ENCODE assay signal across 1 cellular context in genomic region chr1:1782399-1783221, GRCh38.
A peak's percentile ranks its signal among the peaks of the same experiment; 100 is the strongest.
TF ChIP-seq lines count a peak whose summit lies in the region.

No MANE protein-coding gene starts in this region.

TF ChIP-seq in HepG2, 621 proteins besides CTCF, POLR2A, EP300 and RAD21 (continued from another document and continues in another):
- no peak for TF ChIP-seq ZNF770 (CRISPR knock-in tag; IDR thresholded peaks at IDR 0.05)
- TF ChIP-seq, protein P1, sequence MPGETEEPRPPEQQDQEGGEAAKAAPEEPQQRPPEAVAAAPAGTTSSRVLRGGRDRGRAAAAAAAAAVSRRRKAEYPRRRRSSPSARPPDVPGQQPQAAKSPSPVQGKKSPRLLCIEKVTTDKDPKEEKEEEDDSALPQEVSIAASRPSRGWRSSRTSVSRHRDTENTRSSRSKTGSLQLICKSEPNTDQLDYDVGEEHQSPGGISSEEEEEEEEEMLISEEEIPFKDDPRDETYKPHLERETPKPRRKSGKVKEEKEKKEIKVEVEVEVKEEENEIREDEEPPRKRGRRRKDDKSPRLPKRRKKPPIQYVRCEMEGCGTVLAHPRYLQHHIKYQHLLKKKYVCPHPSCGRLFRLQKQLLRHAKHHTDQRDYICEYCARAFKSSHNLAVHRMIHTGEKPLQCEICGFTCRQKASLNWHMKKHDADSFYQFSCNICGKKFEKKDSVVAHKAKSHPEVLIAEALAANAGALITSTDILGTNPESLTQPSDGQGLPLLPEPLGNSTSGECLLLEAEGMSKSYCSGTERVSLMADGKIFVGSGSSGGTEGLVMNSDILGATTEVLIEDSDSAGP (CRISPR knock-in tag; IDR thresholded peaks at IDR 0.05; ENCODE audit: borderline replicate concordance), result peak; percentile 73
- no peak for TF ChIP-seq ZBTB1 (CRISPR knock-in tag; IDR thresholded peaks at IDR 0.05; ENCODE audit: borderline replicate concordance)
- TF ChIP-seq, protein P2, sequence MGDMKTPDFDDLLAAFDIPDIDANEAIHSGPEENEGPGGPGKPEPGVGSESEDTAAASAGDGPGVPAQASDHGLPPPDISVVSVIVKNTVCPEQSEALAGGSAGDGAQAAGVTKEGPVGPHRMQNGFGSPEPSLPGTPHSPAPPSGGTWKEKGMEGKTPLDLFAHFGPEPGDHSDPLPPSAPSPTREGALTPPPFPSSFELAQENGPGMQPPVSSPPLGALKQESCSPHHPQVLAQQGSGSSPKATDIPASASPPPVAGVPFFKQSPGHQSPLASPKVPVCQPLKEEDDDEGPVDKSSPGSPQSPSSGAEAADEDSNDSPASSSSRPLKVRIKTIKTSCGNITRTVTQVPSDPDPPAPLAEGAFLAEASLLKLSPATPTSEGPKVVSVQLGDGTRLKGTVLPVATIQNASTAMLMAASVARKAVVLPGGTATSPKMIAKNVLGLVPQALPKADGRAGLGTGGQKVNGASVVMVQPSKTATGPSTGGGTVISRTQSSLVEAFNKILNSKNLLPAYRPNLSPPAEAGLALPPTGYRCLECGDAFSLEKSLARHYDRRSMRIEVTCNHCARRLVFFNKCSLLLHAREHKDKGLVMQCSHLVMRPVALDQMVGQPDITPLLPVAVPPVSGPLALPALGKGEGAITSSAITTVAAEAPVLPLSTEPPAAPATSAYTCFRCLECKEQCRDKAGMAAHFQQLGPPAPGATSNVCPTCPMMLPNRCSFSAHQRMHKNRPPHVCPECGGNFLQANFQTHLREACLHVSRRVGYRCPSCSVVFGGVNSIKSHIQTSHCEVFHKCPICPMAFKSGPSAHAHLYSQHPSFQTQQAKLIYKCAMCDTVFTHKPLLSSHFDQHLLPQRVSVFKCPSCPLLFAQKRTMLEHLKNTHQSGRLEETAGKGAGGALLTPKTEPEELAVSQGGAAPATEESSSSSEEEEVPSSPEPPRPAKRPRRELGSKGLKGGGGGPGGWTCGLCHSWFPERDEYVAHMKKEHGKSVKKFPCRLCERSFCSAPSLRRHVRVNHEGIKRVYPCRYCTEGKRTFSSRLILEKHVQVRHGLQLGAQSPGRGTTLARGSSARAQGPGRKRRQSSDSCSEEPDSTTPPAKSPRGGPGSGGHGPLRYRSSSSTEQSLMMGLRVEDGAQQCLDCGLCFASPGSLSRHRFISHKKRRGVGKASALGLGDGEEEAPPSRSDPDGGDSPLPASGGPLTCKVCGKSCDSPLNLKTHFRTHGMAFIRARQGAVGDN (CRISPR knock-in tag; IDR thresholded peaks at IDR 0.05), result peak; percentile 95
- no peak for TF ChIP-seq GPN1 (CRISPR knock-in tag; IDR thresholded peaks at IDR 0.05; ENCODE audit: borderline replicate concordance)
- TF ChIP-seq, protein P3, sequence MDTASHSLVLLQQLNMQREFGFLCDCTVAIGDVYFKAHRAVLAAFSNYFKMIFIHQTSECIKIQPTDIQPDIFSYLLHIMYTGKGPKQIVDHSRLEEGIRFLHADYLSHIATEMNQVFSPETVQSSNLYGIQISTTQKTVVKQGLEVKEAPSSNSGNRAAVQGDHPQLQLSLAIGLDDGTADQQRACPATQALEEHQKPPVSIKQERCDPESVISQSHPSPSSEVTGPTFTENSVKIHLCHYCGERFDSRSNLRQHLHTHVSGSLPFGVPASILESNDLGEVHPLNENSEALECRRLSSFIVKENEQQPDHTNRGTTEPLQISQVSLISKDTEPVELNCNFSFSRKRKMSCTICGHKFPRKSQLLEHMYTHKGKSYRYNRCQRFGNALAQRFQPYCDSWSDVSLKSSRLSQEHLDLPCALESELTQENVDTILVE (CRISPR knock-in tag; IDR thresholded peaks at IDR 0.05), result peak; percentile 36; the same call in 1 of the 2 replicates
- peak; percentile 72; the same call in 1 of the 2 replicates for TF ChIP-seq ETV5 (CRISPR knock-in tag; IDR thresholded peaks at IDR 0.05; ENCODE audit: borderline replicate concordance)
- TF ChIP-seq, protein P4, sequence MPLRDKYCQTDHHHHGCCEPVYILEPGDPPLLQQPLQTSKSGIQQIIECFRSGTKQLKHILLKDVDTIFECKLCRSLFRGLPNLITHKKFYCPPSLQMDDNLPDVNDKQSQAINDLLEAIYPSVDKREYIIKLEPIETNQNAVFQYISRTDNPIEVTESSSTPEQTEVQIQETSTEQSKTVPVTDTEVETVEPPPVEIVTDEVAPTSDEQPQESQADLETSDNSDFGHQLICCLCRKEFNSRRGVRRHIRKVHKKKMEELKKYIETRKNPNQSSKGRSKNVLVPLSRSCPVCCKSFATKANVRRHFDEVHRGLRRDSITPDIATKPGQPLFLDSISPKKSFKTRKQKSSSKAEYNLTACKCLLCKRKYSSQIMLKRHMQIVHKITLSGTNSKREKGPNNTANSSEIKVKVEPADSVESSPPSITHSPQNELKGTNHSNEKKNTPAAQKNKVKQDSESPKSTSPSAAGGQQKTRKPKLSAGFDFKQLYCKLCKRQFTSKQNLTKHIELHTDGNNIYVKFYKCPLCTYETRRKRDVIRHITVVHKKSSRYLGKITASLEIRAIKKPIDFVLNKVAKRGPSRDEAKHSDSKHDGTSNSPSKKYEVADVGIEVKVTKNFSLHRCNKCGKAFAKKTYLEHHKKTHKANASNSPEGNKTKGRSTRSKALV (CRISPR knock-in tag; IDR thresholded peaks at IDR 0.05), result 0 out of 2 replicates have a peak, but pooled peaks have one; percentile 39
- TF ChIP-seq, protein P5, sequence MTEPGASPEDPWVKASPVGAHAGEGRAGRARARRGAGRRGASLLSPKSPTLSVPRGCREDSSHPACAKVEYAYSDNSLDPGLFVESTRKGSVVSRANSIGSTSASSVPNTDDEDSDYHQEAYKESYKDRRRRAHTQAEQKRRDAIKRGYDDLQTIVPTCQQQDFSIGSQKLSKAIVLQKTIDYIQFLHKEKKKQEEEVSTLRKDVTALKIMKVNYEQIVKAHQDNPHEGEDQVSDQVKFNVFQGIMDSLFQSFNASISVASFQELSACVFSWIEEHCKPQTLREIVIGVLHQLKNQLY (CRISPR knock-in tag; IDR thresholded peaks at IDR 0.05), result no peak
- TF ChIP-seq, protein P6, sequence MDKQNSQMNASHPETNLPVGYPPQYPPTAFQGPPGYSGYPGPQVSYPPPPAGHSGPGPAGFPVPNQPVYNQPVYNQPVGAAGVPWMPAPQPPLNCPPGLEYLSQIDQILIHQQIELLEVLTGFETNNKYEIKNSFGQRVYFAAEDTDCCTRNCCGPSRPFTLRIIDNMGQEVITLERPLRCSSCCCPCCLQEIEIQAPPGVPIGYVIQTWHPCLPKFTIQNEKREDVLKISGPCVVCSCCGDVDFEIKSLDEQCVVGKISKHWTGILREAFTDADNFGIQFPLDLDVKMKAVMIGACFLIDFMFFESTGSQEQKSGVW (CRISPR knock-in tag; IDR thresholded peaks at IDR 0.05; ENCODE audit: borderline replicate concordance), result no peak
- 0 out of 2 replicates have a peak, but pooled peaks have one; percentile 5 for TF ChIP-seq GATAD2A (CRISPR knock-in tag; IDR thresholded peaks at IDR 0.05)
- 0 out of 2 replicates have a peak, but pooled peaks have one; percentile 7 for TF ChIP-seq MXD1 (CRISPR knock-in tag; IDR thresholded peaks at IDR 0.05)
- TF ChIP-seq KLF16 (CRISPR knock-in tag; IDR thresholded peaks at IDR 0.05), result 0 out of 4 replicates have a peak, but pooled peaks of 1 of the 2 experiments have one; percentile 27
- TF ChIP-seq ZNF124 (CRISPR knock-in tag; IDR thresholded peaks at IDR 0.05), result 0 out of 2 replicates have a peak, but pooled peaks have one; percentile 20
- TF ChIP-seq PHF8 (CRISPR knock-in tag; IDR thresholded peaks at IDR 0.05), result peak; percentile 36; the same call in 1 of the 2 replicates
- peak; percentile 64; the same call in 1 of the 2 replicates for TF ChIP-seq ARID4A (CRISPR knock-in tag; IDR thresholded peaks at IDR 0.05; ENCODE audit: borderline replicate concordance)
- 0 out of 2 replicates have a peak, but pooled peaks have one; percentile 11 for TF ChIP-seq HIVEP1 (CRISPR knock-in tag; IDR thresholded peaks at IDR 0.05)
- no peak; the same call in 1 of the 2 replicates for TF ChIP-seq ZBTB43 (CRISPR knock-in tag; conservative IDR thresholded peaks at IDR 0.05)
- TF ChIP-seq ZFP1 (CRISPR knock-in tag; IDR thresholded peaks at IDR 0.05), result no peak
- TF ChIP-seq, protein P7, sequence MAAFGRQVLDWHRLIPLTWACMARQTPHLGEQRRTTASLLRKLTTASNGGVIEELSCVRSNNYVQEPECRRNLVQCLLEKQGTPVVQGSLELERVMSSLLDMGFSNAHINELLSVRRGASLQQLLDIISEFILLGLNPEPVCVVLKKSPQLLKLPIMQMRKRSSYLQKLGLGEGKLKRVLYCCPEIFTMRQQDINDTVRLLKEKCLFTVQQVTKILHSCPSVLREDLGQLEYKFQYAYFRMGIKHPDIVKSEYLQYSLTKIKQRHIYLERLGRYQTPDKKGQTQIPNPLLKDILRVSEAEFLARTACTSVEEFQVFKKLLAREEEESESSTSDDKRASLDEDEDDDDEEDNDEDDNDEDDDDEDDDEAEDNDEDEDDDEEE (CRISPR knock-in tag; IDR thresholded peaks at IDR 0.05), result peak; percentile 15; the same call in 1 of the 2 replicates
- TF ChIP-seq ZFP36 (IDR thresholded peaks at IDR 0.05; ENCODE audit: borderline replicate concordance, low read depth, low read length, partially characterized antibody), result no peak
- peak in 1 of 2 experiments; percentile 49; a peak in 1 of 4 replicates for TF ChIP-seq HMGXB4 (CRISPR knock-in tag; IDR thresholded peaks at IDR 0.05; ENCODE audit: borderline replicate concordance in 1 of 2, low read depth in 1 of 2)
- TF ChIP-seq CSRNP1 (CRISPR knock-in tag; IDR thresholded peaks at IDR 0.05), result peak; percentile 60; the same call in 1 of the 2 replicates
- no peak for TF ChIP-seq ZNF670 (CRISPR knock-in tag; IDR thresholded peaks at IDR 0.05; ENCODE audit: borderline replicate concordance)
- no peak for TF ChIP-seq RNF2 (conservative IDR thresholded peaks at IDR 0.05; ENCODE audit: low read depth)
